Comparison of ENCODE assay signal across 9 cellular contexts in the genomic region with DNA sequence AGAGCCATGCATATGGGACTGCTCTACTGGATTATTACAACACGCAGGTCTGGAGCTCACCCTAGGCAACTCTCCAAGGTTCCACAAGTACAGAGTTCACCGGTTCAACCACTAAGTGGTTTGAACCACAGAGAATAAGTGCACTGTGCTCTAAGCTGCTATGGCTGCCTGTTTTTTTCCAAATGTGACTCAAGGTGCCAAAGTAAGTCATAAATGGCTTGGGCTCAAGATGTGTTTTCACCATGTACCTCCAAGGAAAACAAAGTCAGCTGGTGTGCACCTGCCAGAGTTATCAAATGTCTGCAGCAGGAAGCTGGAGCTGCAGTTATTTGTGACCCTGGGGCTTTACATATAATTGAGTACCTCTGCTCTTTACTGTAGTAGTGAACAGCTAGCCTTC.
A peak's percentile ranks its signal among the peaks of the same experiment; 100 is the strongest.
DNase-seq lines count a peak whose midpoint lies in the region; ATAC-seq and TF ChIP-seq lines count a peak whose summit lies in the region.
"Had no signal": no experiment of that assay in that cellular context is flagged by ENCODE, and none has a peak within 500 bp of the region (broad histone marks: within the 10 kb centered on the region; RNA-seq: fewer than 3 reads in every experiment).

No MANE protein-coding gene starts in this region.

- H3K4me3 ChIP-seq in choroid plexus epithelial cell (ENCODE audit: low read depth, low read length), result no peak overlapping the region
- peak overlapping the region; percentile 40 for H3K4me3 ChIP-seq in psoas muscle

- peaks cover 69% of the 10 kb centered on the region for H3K4me1 ChIP-seq in psoas muscle

- intact Hi-C loops in psoas muscle (cut with DNase I), result loop anchor here in 1 of 2 donors (2.0 to 5.0 kb wide), 2 partner anchors 47 to 164 kb away; no protein-coding TSS in a partner anchor

- WGBS in psoas muscle, 3 donors, result 4 to 18% (median 11%) methylated on average over 2 of the region's 2 CpGs

- ATAC-seq in psoas muscle (peak; percentile 74 to 84 (median 79)), HG02852 (IDR thresholded peaks at IDR 0.05; ENCODE audit: unreplicated experiment) (no peak)

- no peaks in the 10 kb centered on the region for H3K27me3 ChIP-seq in psoas muscle (ENCODE audit: insufficient read depth in 3 of 3, low read length in 2 of 3)

- TF ChIP-seq CTCF in choroid plexus epithelial cell (conservative IDR thresholded peaks at IDR 0.05; ENCODE audit: low read depth, low read length) (no peak), psoas muscle (IDR thresholded peaks at IDR 0.05) (no peak)

- H3K9me3 ChIP-seq in psoas muscle, result no peaks in the 10 kb centered on the region

- H3K27ac ChIP-seq in psoas muscle, result peak overlapping the region; percentile 98

- DNase-seq in H4 (ENCODE audit: low spot score) (peak; percentile 25), NCI-H2107 treated with DMSO at 0.1 percent for 48 hours (lab: John Stamatoyannopoulos, UW; ENCODE audit: unreplicated experiment) (peak; percentile 87), choroid plexus epithelial cell (ENCODE audit: low read depth) (peak; percentile 88), psoas muscle (peak; percentile 21 to 55), anterior cingulate cortex (lab: John Stamatoyannopoulos, UW) (no peak), Ammon's horn (ENCODE audit: low spot score) (no peak)
- DNase-seq in stimulated activated CD4-positive, alpha-beta T cell treated with anti-CD3 and anti-CD28 coated beads, Interleukin-4, amount 100 ng/mL, for 1 hour, result no peak
- DNase-seq: activated CD4-positive, alpha-beta memory T cell treated with anti-CD3 and anti-CD28 coated beads, Interleukin-2, amount 10 ng/mL, durations not matched to agents 7 days and 5 days had no signal

- H3K36me3 ChIP-seq in psoas muscle (ENCODE audit: insufficient read depth in 1 of 2, low read depth in 1 of 2), result peaks cover 10 to 25% of the 10 kb centered on the region in 2 donors

Comparison
In these comparisons a context has a peak if more than half of its experiments do, and no peak if none do; other contexts are left out.
1. DNase-seq: peak in H4 (single experiment), NCI-H2107 treated with DMSO at 0.1 percent for 48 hours (single experiment), choroid plexus epithelial cell (single experiment) and psoas muscle (2 of 2); none in stimulated activated CD4-positive, alpha-beta T cell treated with anti-CD3 and anti-CD28 coated beads, Interleukin-4, amount 100 ng/mL, for 1 hour (single experiment), anterior cingulate cortex (0 of 58) and Ammon's horn (single experiment).